ENCODE assay signal across 17 cellular contexts in the genomic region with DNA sequence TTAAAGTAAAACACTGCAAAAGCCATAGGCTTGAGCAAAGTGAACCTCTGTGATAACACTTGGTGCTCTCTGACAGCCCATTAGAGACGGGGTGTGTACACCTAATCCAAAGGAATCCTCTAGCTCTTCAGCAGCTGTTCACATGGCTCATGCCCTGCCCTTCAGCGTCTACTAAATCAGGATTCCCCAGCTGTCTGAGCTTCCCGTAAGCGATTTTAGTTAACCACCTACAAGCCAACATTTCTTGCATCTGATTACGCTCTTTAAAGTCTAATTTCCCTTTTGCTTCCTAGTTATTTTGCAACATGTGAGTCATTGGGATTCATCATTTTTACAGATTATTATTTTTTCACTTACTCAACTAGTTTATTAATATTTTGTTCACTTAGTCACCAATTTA. TPM values are rescaled to one million over a fixed set of nuclear protein-coding genes. Genes with fewer than 3 reads are reported as not detected.
DNase-seq lines count a peak whose midpoint lies in the region; ATAC-seq and TF ChIP-seq lines count a peak whose summit lies in the region.
"Had no signal": no experiment of that assay in that cellular context is flagged by ENCODE, and none has a peak within 500 bp of the region (broad histone marks: within the 10 kb centered on the region; RNA-seq: fewer than 3 reads in every experiment).

No MANE protein-coding gene starts in this region.

- CTCF ChIA-PET in Calu3 (lab: Charles Lee) = interaction anchor here (0.6 kb wide), 1 partner anchor 9 kb away, joined by 5 read pairs; no protein-coding TSS in a partner anchor
- CTCF ChIA-PET in HEK293T (lab: Yijun Ruan, JAX) = no interaction called here

- WGBS in lung, 2 donors = 47 to 77% methylated on average over 5 of the region's 5 CpGs

- POLR2A ChIA-PET in HEK293T (lab: Yijun Ruan, JAX) = no interaction called here

- peak overlapping the region; percentile 61 for H3K4me2 ChIP-seq in OCI-LY1 (ENCODE audit: low read length)
- H3K4me2 ChIP-seq in fibroblast of lung (ENCODE audit: extremely low read depth, insufficient read depth, low read length) = peak overlapping the region; percentile 51

- H3K79me2 ChIP-seq in OCI-LY1 (ENCODE audit: insufficient read depth, low read length) = peaks cover 27% of the 10 kb centered on the region; the same call in 1 of the 2 replicates
- H3K79me2 ChIP-seq in fibroblast of lung (ENCODE audit: control insufficient read depth, insufficient read depth, low read length) = peaks cover 5% of the 10 kb centered on the region

- H2AFZ ChIP-seq in OCI-LY1 (ENCODE audit: low read length) (no peak overlapping the region), fibroblast of lung (ENCODE audit: low read length) (peak overlapping the region; percentile 26)

- no peak overlapping the region for H3K4me3 Mint-ChIP-seq in Calu3 (ENCODE audit: low read depth, unreplicated experiment)
- H3K4me3 Mint-ChIP-seq: activated naive CD4-positive, alpha-beta T cell treated with anti-CD3 and anti-CD28 coated beads, Interleukin-2, amount 50 U/mL, for 24 hours had no signal

- peaks cover 10% of the 10 kb centered on the region for H3K4me1 Mint-ChIP-seq in Calu3 (ENCODE audit: low read depth, unreplicated experiment)
- H3K4me1 Mint-ChIP-seq: activated naive CD4-positive, alpha-beta T cell treated with anti-CD3 and anti-CD28 coated beads, Interleukin-2, amount 50 U/mL, for 24 hours had no signal

- peak overlapping the region; percentile 54 for H3K9ac ChIP-seq in OCI-LY1 (ENCODE audit: low read length)
- H3K9ac ChIP-seq in fibroblast of lung (ENCODE audit: insufficient read depth, low read length) = no peak overlapping the region

- no peaks in the 10 kb centered on the region for H3K36me3 Mint-ChIP-seq in Calu3 (ENCODE audit: insufficient read depth, unreplicated experiment)
- H3K36me3 Mint-ChIP-seq: activated naive CD4-positive, alpha-beta T cell treated with anti-CD3 and anti-CD28 coated beads, Interleukin-2, amount 50 U/mL, for 24 hours had no signal

- H3K4me3 ChIP-seq in OCI-LY1 (ENCODE audit: low read depth, low read length, poor library complexity, severe bottlenecking) (peak overlapping the region; percentile 30), fibroblast of lung (replicated peaks in 1 of 4; ENCODE audit: control extremely low read depth in 1 of 4, insufficient read depth in 1 of 4, low read depth in 3 of 4, low read length in 4 of 4) (peak overlapping the region in 2 of 4 experiments; percentile 32 to 51), lung (no peak overlapping the region), thoracic aorta (peak overlapping the region; percentile 72)
- H3K4me3 ChIP-seq: colonic mucosa, thyroid gland had no signal

- H3K27me3 ChIP-seq in OCI-LY1 (ENCODE audit: insufficient read depth, low read length) (no peaks in the 10 kb centered on the region), fibroblast of lung (ENCODE audit: control insufficient read depth, insufficient read depth, low read length) (no peaks in the 10 kb centered on the region), lung (ENCODE audit: control insufficient read depth, insufficient read depth) (no peaks in the 10 kb centered on the region), thoracic aorta (replicated peaks; ENCODE audit: insufficient read depth) (no peaks in the 10 kb centered on the region)
- H3K27me3 ChIP-seq: colonic mucosa, esophagus squamous epithelium, thyroid gland had no signal

- intact Hi-C loops in Calu3 (cut with micrococcal nuclease; ENCODE audit: unreplicated experiment) = no loop called here

- no peaks in the 10 kb centered on the region for H3K9me3 Mint-ChIP-seq in Calu3 (ENCODE audit: low read depth, unreplicated experiment)
- H3K9me3 Mint-ChIP-seq: activated naive CD4-positive, alpha-beta T cell treated with anti-CD3 and anti-CD28 coated beads, Interleukin-2, amount 50 U/mL, for 24 hours had no signal

- no peaks in the 10 kb centered on the region for H3K9me3 ChIP-seq in OCI-LY1 (ENCODE audit: low read length)
- H3K9me3 ChIP-seq in fibroblast of lung (ENCODE audit: control insufficient read depth, insufficient read depth, low read depth, low read length) = no peaks in the 10 kb centered on the region
- no peaks in the 10 kb centered on the region for H3K9me3 ChIP-seq in lung (ENCODE audit: control insufficient read depth in 2 of 2, insufficient read depth in 1 of 2, low read length in 1 of 2)
- no peaks in the 10 kb centered on the region for H3K9me3 ChIP-seq in thoracic aorta
- H3K9me3 ChIP-seq: colonic mucosa, esophagus squamous epithelium, thyroid gland had no signal

- TF ChIP-seq CTCF in OCI-LY1 (IDR thresholded peaks at IDR 0.05; ENCODE audit: low read length) = no peak
- no peak for TF ChIP-seq CTCF in fibroblast of lung (conservative IDR thresholded peaks at IDR 0.05 in 1 of 2, IDR thresholded peaks at IDR 0.05 in 1 of 2; ENCODE audit: low read depth in 1 of 2, low read length in 2 of 2)
- TF ChIP-seq CTCF in lung (IDR thresholded peaks at IDR 0.05; ENCODE audit: control extremely low read depth, extremely low read depth) = no peak
- no peak for TF ChIP-seq CTCF in thoracic aorta (IDR thresholded peaks at IDR 0.05)
- no peak for TF ChIP-seq CTCF in Calu3 (IDR thresholded peaks at IDR 0.05; ENCODE audit: unreplicated experiment)

- H3K36me3 ChIP-seq in OCI-LY1 (ENCODE audit: insufficient read depth, low read length) = peaks cover 12% of the 10 kb centered on the region
- H3K36me3 ChIP-seq in fibroblast of lung (ENCODE audit: control insufficient read depth, insufficient read depth, low read length) = no peaks in the 10 kb centered on the region
- no peaks in the 10 kb centered on the region for H3K36me3 ChIP-seq in lung (ENCODE audit: control insufficient read depth in 2 of 2, insufficient read depth in 2 of 2, low read length in 2 of 2)
- H3K36me3 ChIP-seq in thoracic aorta = no peaks in the 10 kb centered on the region
- H3K36me3 ChIP-seq: colonic mucosa, esophagus squamous epithelium, thyroid gland had no signal

- ATAC-seq in lung (ENCODE audit: insufficient read depth, low FRiP score) (peak; percentile 58), thoracic aorta (ENCODE audit: insufficient number of reproducible peaks, low FRiP score, low read depth) (no peak)

- no TSS peak for BruUV-seq in Calu3 (replicated peaks; lab: Mats Ljungman, UMichigan)

- H3F3A ChIP-seq in OCI-LY1 (ENCODE audit: insufficient read depth, low read length) = no peaks in the 10 kb centered on the region

- H3K4me1 ChIP-seq in OCI-LY1 (ENCODE audit: insufficient read depth, low read length, severe bottlenecking) (peaks cover 76% of the 10 kb centered on the region), fibroblast of lung (ENCODE audit: control insufficient read depth, extremely low read depth, insufficient read depth, low read length) (no peaks in the 10 kb centered on the region), lung (ENCODE audit: control insufficient read depth in 2 of 2, insufficient read depth in 2 of 2, low read length in 2 of 2) (no peaks in the 10 kb centered on the region), thoracic aorta (ENCODE audit: control insufficient read depth in 1 of 2, low read depth in 2 of 2) (no peaks in the 10 kb centered on the region)
- H3K4me1 ChIP-seq: colonic mucosa, esophagus squamous epithelium, thyroid gland had no signal

- H3K27me3 Mint-ChIP-seq in Calu3 (ENCODE audit: unreplicated experiment) = no peaks in the 10 kb centered on the region
- H3K27me3 Mint-ChIP-seq: activated naive CD4-positive, alpha-beta T cell treated with anti-CD3 and anti-CD28 coated beads, Interleukin-2, amount 50 U/mL, for 24 hours had no signal

- no peaks in the 10 kb centered on the region for H3K9me2 ChIP-seq in OCI-LY1 (ENCODE audit: low read depth, low read length)

- H3K27ac Mint-ChIP-seq in Calu3 (ENCODE audit: unreplicated experiment) = no peak overlapping the region
- H3K27ac Mint-ChIP-seq: activated naive CD4-positive, alpha-beta T cell treated with anti-CD3 and anti-CD28 coated beads, Interleukin-2, amount 50 U/mL, for 24 hours had no signal

- H3K27ac ChIP-seq in OCI-LY1 (ENCODE audit: low read depth, low read length, poor library complexity, severe bottlenecking) = peak overlapping the region; percentile 88
- H3K27ac ChIP-seq in fibroblast of lung (ENCODE audit: insufficient read depth, low read length) = peak overlapping the region; percentile 63
- H3K27ac ChIP-seq in lung (ENCODE audit: low read depth in 1 of 2, low read length in 1 of 2) = peak overlapping the region in 1 of 2 donors; percentile 16
- H3K27ac ChIP-seq in thoracic aorta = peak overlapping the region; percentile 69 to 71
- H3K27ac ChIP-seq: thyroid gland had no signal

- H4K20me1 ChIP-seq in OCI-LY1 (ENCODE audit: insufficient read depth, low read length) (no peaks in the 10 kb centered on the region), fibroblast of lung (ENCODE audit: control insufficient read depth, extremely low read depth, insufficient read depth, low read length) (no peaks in the 10 kb centered on the region)

- DNase-seq in fibroblast of lung (ENCODE audit: low read depth in 2 of 2) = peak in 1 of 2 donors; percentile 77
- DNase-seq in lung (ENCODE audit: low spot score) = no peak
- no peak for DNase-seq in thoracic aorta (ENCODE audit: low spot score)
- DNase-seq in GM19240 (ENCODE audit: insufficient read length, low spot score) = no peak
- DNase-seq in Calu3 = no peak
- DNase-seq in HEK293T (ENCODE audit: extremely low spot score) = no peak
- DNase-seq in DMS114 treated with DMSO at 0.1 percent for 48 hours (lab: John Stamatoyannopoulos, UW; ENCODE audit: unreplicated experiment) = no peak
- DNase-seq: activated CD4-positive, alpha-beta T cell treated with anti-CD3 and anti-CD28 coated beads for 4 hours; activated T-cell treated with anti-CD3 and anti-CD28 coated beads for 4 hours; colonic mucosa; DMS79 treated with DMSO at 0.1 percent for 48 hours; esophagus squamous epithelium; NCI-H2029; stimulated activated CD4-positive, alpha-beta T cell treated with anti-CD3 and anti-CD28 coated beads, Interleukin-1b, Interleukin-23, amount 100 ng/mL, for 48 hours; thyroid gland had no signal

TF ChIP-seq in HEK293T, 16 proteins besides CTCF, POLR2A, EP300 and RAD21 (continues in another document):
- TF ChIP-seq SUZ12 (IDR thresholded peaks at IDR 0.05) (no peak), FOXM1 (IDR thresholded peaks at IDR 0.05; ENCODE audit: borderline replicate concordance) (no peak), ARNT (IDR thresholded peaks at IDR 0.05) (no peak), ELF4 (IDR thresholded peaks at IDR 0.05) (no peak), FOXA1 (IDR thresholded peaks at IDR 0.05) (no peak), NFRKB (IDR thresholded peaks at IDR 0.05) (no peak), FOXK2 (IDR thresholded peaks at IDR 0.05) (no peak), L3MBTL2 (conservative IDR thresholded peaks at IDR 0.05) (no peak), TARDBP (IDR thresholded peaks at IDR 0.05) (no peak), CTBP1 (IDR thresholded peaks at IDR 0.05; ENCODE audit: borderline replicate concordance) (no peak), BHLHE40 (IDR thresholded peaks at IDR 0.05; ENCODE audit: borderline replicate concordance) (no peak)

RNA-seq across cellular contexts. Expression of a gene that starts 6.5 kb away (rescaled TPM):
- total RNA-seq in fibroblast of lung = 4.1 and 5.1 TPM in 2 replicates
- 3.6 and 7.2 TPM in 2 replicates for polyA plus RNA-seq in fibroblast of lung
- polyA plus RNA-seq in fibroblast of lung (2012) = 3.2 and 5.0 TPM in 2 replicates
- 4.1 and 5.1 TPM in 2 replicates for polyA minus RNA-seq in fibroblast of lung (ENCODE audit: low replicate concordance)
- 10 to 100 TPM; 15.9 to 73.8 TPM for total RNA-seq in lung
- 1 to 10 TPM; 3.9 to 6.5 TPM for polyA plus RNA-seq in lung
- total RNA-seq in thoracic aorta = 100 to 1,000 TPM; 224 to 233 TPM
- total RNA-seq in Calu3 (2022) = 7.6 and 11.6 TPM in 2 replicates
